ENCODE assay signal across 9 cellular contexts in genomic region chr11:119066481-119066880, GRCh38. TPM values are rescaled to one million over a fixed set of nuclear protein-coding genes. Genes with fewer than 3 reads are reported as not detected.
DNase-seq lines count a peak whose midpoint lies in the region; ATAC-seq and TF ChIP-seq lines count a peak whose summit lies in the region.
"Had no signal": no experiment of that assay in that cellular context is flagged by ENCODE, and none has a peak within 500 bp of the region (broad histone marks: within the 10 kb centered on the region; RNA-seq: fewer than 3 reads in every experiment).

No MANE protein-coding gene starts in this region.

- peaks cover 52% of the 10 kb centered on the region for H3K79me2 ChIP-seq in MM.1S (ENCODE audit: low read length)

- TF ChIP-seq CTCF in MM.1S (IDR thresholded peaks at IDR 0.05; ENCODE audit: low read length), result no peak

- H3K9me3 Mint-ChIP-seq in CD4-positive, alpha-beta memory T cell, result no peaks in the 10 kb centered on the region

- H3K36me3 Mint-ChIP-seq in CD4-positive, alpha-beta memory T cell, result peaks cover 10 to 32% of the 10 kb centered on the region in 2 donors

- H3F3A ChIP-seq in MM.1S (ENCODE audit: insufficient read depth, low read length), result peaks cover 7% of the 10 kb centered on the region

- intact Hi-C loops in CD4-positive, alpha-beta memory T cell (cut with micrococcal nuclease), result loop anchor here (2.0 to 5.0 kb wide), 2 partner anchors 36 to 216 kb away; partner anchors contain the start of gene SLC37A4

- H3K9ac ChIP-seq in MM.1S (ENCODE audit: low read length), result peak overlapping the region; percentile 80

- no peaks in the 10 kb centered on the region for H3K27me3 ChIP-seq in CD4-positive, alpha-beta memory T cell (ENCODE audit: insufficient read depth, low read length)
- H3K27me3 ChIP-seq in MM.1S (replicated peaks; ENCODE audit: insufficient read depth, low read length) (no peaks in the 10 kb centered on the region), neuron (ENCODE audit: insufficient read depth, low read length) (no peaks in the 10 kb centered on the region)

- no peak for DNase-seq in CD4-positive, alpha-beta memory T cell
- DNase-seq in MM.1S, result no peak
- no peak for DNase-seq in stimulated activated CD8-positive, alpha-beta memory T cell treated with anti-CD3 and anti-CD28 coated beads, Interleukin-4, amount 100 ng/mL, for 48 hours
- DNase-seq in activated CD8-positive, alpha-beta memory T cell treated with anti-CD3 and anti-CD28 coated beads, Interleukin-2, amount 50 U/mL, for 48 hours, result no peak
- DNase-seq: T1000 had no signal

- no peaks in the 10 kb centered on the region for H3K9me2 ChIP-seq in MM.1S (replicated peaks; ENCODE audit: insufficient read depth, low read length)

- peak overlapping the region; percentile 91 to 99 (median 94) for H3K4me3 Mint-ChIP-seq in CD4-positive, alpha-beta memory T cell

- H3K36me3 ChIP-seq in CD4-positive, alpha-beta memory T cell (ENCODE audit: insufficient read depth, low read length), result peaks cover 10% of the 10 kb centered on the region
- H3K36me3 ChIP-seq in MM.1S (replicated peaks; ENCODE audit: insufficient read depth, low read length) (no peaks in the 10 kb centered on the region), neuron (ENCODE audit: insufficient read depth, low read length) (peaks cover 10% of the 10 kb centered on the region)

- POLR2A ChIA-PET in CD4-positive, alpha-beta memory T cell (lab: Charles Lee; ENCODE audit: partially characterized antibody), result interaction anchor here (0.8 to 4.6 kb wide), 10 partner anchors 10 to 103 kb away, joined by 4 to 77 read pairs (median 28); partner anchors contain the start of genes C2CD2L, CENATAC, DPAGT1 and HMBS

- H3K27me3 Mint-ChIP-seq in CD4-positive, alpha-beta memory T cell, result no peaks in the 10 kb centered on the region

- H3K4me2 ChIP-seq in MM.1S (ENCODE audit: low read depth, low read length), result peak overlapping the region; percentile 82

- H3K27ac ChIP-seq in CD4-positive, alpha-beta memory T cell (ENCODE audit: low read depth, low read length), result peak overlapping the region; percentile 88
- H3K27ac ChIP-seq in MM.1S (ENCODE audit: low read length), result peak overlapping the region; percentile 78; the same call in 1 of the 2 replicates
- H3K27ac ChIP-seq in cingulate gyrus (ENCODE audit: low read depth, low read length), result peak overlapping the region; percentile 95

- peak overlapping the region in 1 of 2 donors; percentile 87 for H3K4me3 ChIP-seq in CD4-positive, alpha-beta memory T cell (ENCODE audit: low read length in 2 of 2)
- H3K4me3 ChIP-seq in MM.1S (ENCODE audit: low read length) (peak overlapping the region; percentile 95), neuron (ENCODE audit: low read length) (peak overlapping the region; percentile 76)

- H3K9me3 ChIP-seq in CD4-positive, alpha-beta memory T cell (ENCODE audit: control insufficient read depth in 1 of 2, low read length in 2 of 2), result no peaks in the 10 kb centered on the region
- H3K9me3 ChIP-seq in MM.1S (replicated peaks; ENCODE audit: insufficient read depth, low read length) (no peaks in the 10 kb centered on the region), neuron (ENCODE audit: low read length) (no peaks in the 10 kb centered on the region)

- peaks cover 34% of the 10 kb centered on the region for H3K4me1 ChIP-seq in CD4-positive, alpha-beta memory T cell (ENCODE audit: insufficient read depth, low read length)
- H3K4me1 ChIP-seq in MM.1S (ENCODE audit: low read length) (peaks cover 13% of the 10 kb centered on the region; the same call in 1 of the 2 replicates), neuron (ENCODE audit: insufficient read depth, low read length) (no peaks in the 10 kb centered on the region)

- H2AFZ ChIP-seq in MM.1S (ENCODE audit: low read length), result peak overlapping the region; percentile 76; the same call in 1 of the 2 replicates
- no peak overlapping the region for H2AFZ ChIP-seq in neuron (ENCODE audit: low read depth, low read length)

- H3K4me1 Mint-ChIP-seq in CD4-positive, alpha-beta memory T cell, result peaks cover 23 to 43% (median 36%) of the 10 kb centered on the region in 4 donors

- CTCF ChIA-PET in CD4-positive, alpha-beta memory T cell (lab: Charles Lee; ENCODE audit: partially characterized antibody), result interaction anchor here (0.6 to 4.2 kb wide), 10 partner anchors 9 to 217 kb away, joined by 3 to 18 read pairs (median 8); partner anchors contain the start of genes C2CD2L, CBL, DPAGT1 and HYOU1

- H3K27ac Mint-ChIP-seq in CD4-positive, alpha-beta memory T cell, result peak overlapping the region; percentile 92 to 100 (median 98)

- ATAC-seq in GM19452 (IDR thresholded peaks at IDR 0.05; ENCODE audit: unreplicated experiment), result no peak
- no peak for ATAC-seq in HG02840 (IDR thresholded peaks at IDR 0.05; ENCODE audit: low FRiP score, unreplicated experiment)

- no peaks in the 10 kb centered on the region for H4K20me1 ChIP-seq in MM.1S (ENCODE audit: insufficient read depth, low read length)

RNA-seq across cellular contexts. Expression of gene VPS11, which starts 1.1 kb away (rescaled TPM):
- total RNA-seq in CD4-positive, alpha-beta memory T cell, result 10 to 100 TPM; 56.2 to 61.2 TPM
- polyA plus RNA-seq in CD4-positive, alpha-beta memory T cell, result 10 to 100 TPM; 36.0 to 61.7 TPM

RNA-seq across cellular contexts. Expression of gene HYOU1, which starts 9.5 kb away (rescaled TPM):
- total RNA-seq in CD4-positive, alpha-beta memory T cell, result 100 to 1,000 TPM; 136 to 146 TPM
- polyA plus RNA-seq in CD4-positive, alpha-beta memory T cell, result 10 to 100 TPM; 24.1 to 27.9 TPM

RNA-seq across cellular contexts. Expression of gene HMBS, which starts 18.2 kb away (rescaled TPM):
- total RNA-seq in CD4-positive, alpha-beta memory T cell, result 1 to 10 TPM; 5.1 to 5.8 TPM
- 10 to 100 TPM; 17.7 to 21.2 TPM for polyA plus RNA-seq in CD4-positive, alpha-beta memory T cell

RNA-seq across cellular contexts. Expression of gene DPAGT1, which starts 35.2 kb away (rescaled TPM):
- total RNA-seq in CD4-positive, alpha-beta memory T cell, result 10 to 100 TPM; 52.0 to 52.3 TPM
- 10 to 100 TPM; 32.9 to 52.3 TPM for polyA plus RNA-seq in CD4-positive, alpha-beta memory T cell

RNA-seq across cellular contexts. Expression of gene SLC37A4, which starts 35.8 kb away (rescaled TPM):
- 10 to 100 TPM; 14.6 to 14.8 TPM for total RNA-seq in CD4-positive, alpha-beta memory T cell
- 10 to 100 TPM; 10.6 to 13.0 TPM for polyA plus RNA-seq in CD4-positive, alpha-beta memory T cell
